Comparison of ENCODE assay signal across 9 cellular contexts in the genomic region with DNA sequence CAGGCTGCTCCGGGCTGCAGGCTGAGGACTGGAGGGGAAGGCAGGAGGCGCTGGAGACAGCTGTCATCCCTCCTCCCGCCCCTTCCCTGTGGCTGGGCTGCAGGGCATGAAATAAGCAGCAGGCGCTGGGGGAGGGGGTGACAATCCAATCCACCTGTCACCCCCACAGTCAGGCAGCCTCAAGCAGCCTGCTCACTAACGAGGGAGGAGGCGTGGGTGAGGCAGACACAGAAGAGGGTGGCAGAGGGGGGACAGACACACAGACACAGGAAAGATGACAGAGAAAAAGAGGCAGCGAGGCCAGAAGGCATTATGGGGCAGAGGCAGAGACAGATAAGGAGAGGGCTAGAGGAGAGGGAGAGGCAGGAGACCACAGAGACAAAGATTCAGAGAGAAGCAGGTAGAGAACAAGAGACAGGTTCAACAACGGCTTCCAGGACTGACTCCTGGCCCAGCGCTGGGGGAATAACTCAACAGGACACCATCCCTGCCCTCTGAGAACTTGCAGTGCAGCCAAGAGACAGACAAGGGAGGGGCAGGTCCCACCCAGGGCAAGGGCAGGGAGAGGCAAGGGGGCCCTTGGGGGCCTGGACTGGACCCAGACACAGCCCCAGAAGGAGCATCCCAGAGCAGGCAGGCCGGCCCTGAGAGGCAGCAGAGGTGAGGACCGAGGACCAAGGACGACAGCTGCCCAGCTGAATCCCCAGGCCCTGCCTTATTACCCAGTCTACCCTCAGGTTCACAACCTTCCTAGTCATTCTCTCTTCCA. TPM values are rescaled to one million over a fixed set of nuclear protein-coding genes. Genes with fewer than 3 reads are reported as not detected.
DNase-seq lines count a peak whose midpoint lies in the region; ATAC-seq and TF ChIP-seq lines count a peak whose summit lies in the region.
"Had no signal": no experiment of that assay in that cellular context is flagged by ENCODE, and none has a peak within 500 bp of the region (broad histone marks: within the 10 kb centered on the region; RNA-seq: fewer than 3 reads in every experiment).

No MANE protein-coding gene starts in this region.

- intact Hi-C loops in ovary (cut with DNase I) = loop anchor here in 1 of 4 donors (10.0 kb wide), 1 partner anchor 115 kb away; a partner anchor contains a TSS

- peak; percentile 47 for DNase-seq in GM10266 (ENCODE audit: extremely low spot score)
- DNase-seq in NCI-H2227 (lab: John Stamatoyannopoulos, UW; ENCODE audit: unreplicated experiment) = peak; percentile 85
- peak; percentile 79 for DNase-seq in activated CD8-positive, alpha-beta memory T cell treated with anti-CD3 and anti-CD28 coated beads for 24 hours
- no peak for DNase-seq in fibroblast of villous mesenchyme (ENCODE audit: low read depth)
- peak in 4 of 5 donors; percentile 52 to 68 (median 58) for DNase-seq in ovary
- no peak for DNase-seq in HuH-7.5 (ENCODE audit: low spot score)

- TF ChIP-seq CTCF in GM10266 (IDR thresholded peaks at IDR 0.05; ENCODE audit: control insufficient read depth, insufficient read depth, low read depth, missing control alignments) (peak; percentile 21), fibroblast of villous mesenchyme (IDR thresholded peaks at IDR 0.05; ENCODE audit: insufficient read depth, low read depth, low read length) (peak; percentile 31), ovary (IDR thresholded peaks at IDR 0.05) (no peak)

- peak; percentile 8 for ATAC-seq in HG02623 (IDR thresholded peaks at IDR 0.05; ENCODE audit: unreplicated experiment)
- no peak for ATAC-seq in GM19328 (IDR thresholded peaks at IDR 0.05; ENCODE audit: unreplicated experiment)

- no peaks in the 10 kb centered on the region for H3K9me3 ChIP-seq in ovary

- H3K27ac ChIP-seq in ovary = peak overlapping the region; percentile 66 to 91
- H3K27ac ChIP-seq: VCaP had no signal

- 28 to 30% (median 30%) methylated on average over 12 of the region's 12 CpGs for WGBS in ovary, 3 donors

- H3K4me1 ChIP-seq in ovary (ENCODE audit: insufficient read depth) = peaks cover 48% of the 10 kb centered on the region

- H3K4me3 ChIP-seq in fibroblast of villous mesenchyme (ENCODE audit: low read depth, low read length) (no peak overlapping the region), ovary (no peak overlapping the region)

- TF ChIP-seq EP300 in ovary (IDR thresholded peaks at IDR 0.05) = no peak

- H3K36me3 ChIP-seq in ovary = no peaks in the 10 kb centered on the region

- no peaks in the 10 kb centered on the region for H3K27me3 ChIP-seq in ovary

- TF ChIP-seq POLR2A in ovary (IDR thresholded peaks at IDR 0.05) = no peak

RNA-seq across cellular contexts. Expression of a gene that starts 11.2 kb away (rescaled TPM):
- total RNA-seq in fibroblast of villous mesenchyme (10.0 and 10.8 TPM in 2 replicates), ovary (10 to 100 TPM; 30.0 to 96.6 (median 64.0) TPM)
- 10 to 100 TPM; 33.0 to 40.1 TPM for polyA plus RNA-seq in ovary

Comparison
In these comparisons a context has a peak if more than half of its experiments do, and no peak if none do; other contexts are left out.
1. DNase-seq: peak in GM10266 (single experiment), NCI-H2227 (single experiment), activated CD8-positive, alpha-beta memory T cell treated with anti-CD3 and anti-CD28 coated beads for 24 hours (single experiment) and ovary (4 of 5); none in fibroblast of villous mesenchyme (single experiment) and HuH-7.5 (single experiment).
2. CTCF ChIP-seq: peak in GM10266 (single experiment) and fibroblast of villous mesenchyme (single experiment); none in ovary (0 of 3).